Comparison of ENCODE assay signal across 8 cellular contexts in genomic region chr16:1708083-1708767, GRCh38. TPM values are rescaled to one million over a fixed set of nuclear protein-coding genes. Genes with fewer than 3 reads are reported as not detected.
DNase-seq lines count a peak whose midpoint lies in the region; ATAC-seq and TF ChIP-seq lines count a peak whose summit lies in the region.
"Had no signal": no experiment of that assay in that cellular context is flagged by ENCODE, and none has a peak within 500 bp of the region (broad histone marks: within the 10 kb centered on the region; RNA-seq: fewer than 3 reads in every experiment).

No MANE protein-coding gene starts in this region.

- intact Hi-C loops in Calu3 (cut with micrococcal nuclease; ENCODE audit: unreplicated experiment) = no loop called here
- intact Hi-C loops in Panc1 (cut with micrococcal nuclease; ENCODE audit: unreplicated experiment) = no loop called here

- no peaks in the 10 kb centered on the region for H3K9me3 Mint-ChIP-seq in Calu3 (ENCODE audit: low read depth, unreplicated experiment)
- H3K9me3 Mint-ChIP-seq in endothelial cell (ENCODE audit: unreplicated experiment) = no peaks in the 10 kb centered on the region

- no peak overlapping the region for H3K9ac ChIP-seq in parathyroid adenoma

- no peak for TF ChIP-seq CTCF in Calu3 (IDR thresholded peaks at IDR 0.05; ENCODE audit: unreplicated experiment)
- TF ChIP-seq CTCF in Panc1 (IDR thresholded peaks at IDR 0.05) = no peak
- no peak for TF ChIP-seq CTCF in endothelial cell (IDR thresholded peaks at IDR 0.05; ENCODE audit: unreplicated experiment)
- TF ChIP-seq CTCF in parathyroid adenoma (IDR thresholded peaks at IDR 0.05) = no peak

- CTCF ChIA-PET in Calu3 (lab: Charles Lee) (no interaction called here), Panc1 (lab: Charles Lee) (no interaction called here)

- no peak for ATAC-seq in Panc1
- no peak for ATAC-seq in GM18511 (IDR thresholded peaks at IDR 0.05; ENCODE audit: unreplicated experiment)
- ATAC-seq: activated CD4-positive, CD25-positive, alpha-beta regulatory T cell treated with anti-CD3 and anti-CD28 coated beads, Interleukin-2, amount 50 U/mL, for 24 hours had no signal

- H3K9me3 ChIP-seq in Panc1 (ENCODE audit: control insufficient read depth, insufficient read depth, low read depth, low read length) (no peaks in the 10 kb centered on the region), parathyroid adenoma (ENCODE audit: control insufficient read depth, low read length) (no peaks in the 10 kb centered on the region)

- POLR2A ChIA-PET in Panc1 (lab: Charles Lee) = no interaction called here

- H3K36me3 ChIP-seq in Panc1 (ENCODE audit: control insufficient read depth, insufficient read depth, low read length) (peaks cover 3% of the 10 kb centered on the region; the same call in 1 of the 2 replicates), parathyroid adenoma (ENCODE audit: control insufficient read depth, insufficient read depth, low read length) (no peaks in the 10 kb centered on the region)

- H3K27ac Mint-ChIP-seq in Calu3 (ENCODE audit: unreplicated experiment) (no peak overlapping the region), endothelial cell (ENCODE audit: unreplicated experiment) (peak overlapping the region; percentile 32)

- H3K27me3 Mint-ChIP-seq in Calu3 (ENCODE audit: unreplicated experiment) = no peaks in the 10 kb centered on the region
- H3K27me3 Mint-ChIP-seq in endothelial cell (ENCODE audit: unreplicated experiment) = peaks cover 20% of the 10 kb centered on the region

- H3K79me2 ChIP-seq in parathyroid adenoma = peaks cover 42% of the 10 kb centered on the region

- H3K4me1 Mint-ChIP-seq in Calu3 (ENCODE audit: low read depth, unreplicated experiment) (peaks cover 10% of the 10 kb centered on the region), endothelial cell (ENCODE audit: unreplicated experiment) (peaks cover 24% of the 10 kb centered on the region)

- H3K27me3 ChIP-seq in Panc1 (ENCODE audit: control insufficient read depth, insufficient read depth, low read length) = no peaks in the 10 kb centered on the region
- no peaks in the 10 kb centered on the region for H3K27me3 ChIP-seq in parathyroid adenoma (ENCODE audit: control insufficient read depth, insufficient read depth, low read length)

- H3K4me1 ChIP-seq in Panc1 (ENCODE audit: control insufficient read depth, insufficient read depth, low read length) (peaks cover 43% of the 10 kb centered on the region), parathyroid adenoma (peaks cover 22% of the 10 kb centered on the region)

- peak overlapping the region; percentile 48 for H3K4me2 ChIP-seq in parathyroid adenoma (ENCODE audit: low read length)

- DNase-seq in Calu3 (no peak), Panc1 (ENCODE audit: low read depth, low spot score) (no peak), endothelial cell (ENCODE audit: low spot score) (no peak), NCI-H128 (lab: John Stamatoyannopoulos, UW; ENCODE audit: unreplicated experiment) (no peak), SW480 (ENCODE audit: low spot score) (no peak)

- H3K27ac ChIP-seq in Panc1 (ENCODE audit: low read length) (peak overlapping the region; percentile 94), parathyroid adenoma (peak overlapping the region; percentile 73)

- H3K4me3 ChIP-seq in Panc1 (ENCODE audit: low read depth in 2 of 2, low read length in 2 of 2) (peak overlapping the region; percentile 75 to 90), parathyroid adenoma (ENCODE audit: low read depth, low read length) (peak overlapping the region; percentile 15)

- in situ Hi-C loops in Panc1 (cut with HindIII; ENCODE audit: low pct_unique_long_range_greater_than_20kb, low sequenced_read_pairs) = no loop called here

- H3K36me3 Mint-ChIP-seq in Calu3 (ENCODE audit: insufficient read depth, unreplicated experiment) (peaks cover 61% of the 10 kb centered on the region), endothelial cell (ENCODE audit: low read depth, unreplicated experiment) (peaks cover 8% of the 10 kb centered on the region)

- BruUV-seq in Calu3 (replicated peaks; lab: Mats Ljungman, UMichigan) (TSS peak; percentile 27), Panc1 (replicated peaks; lab: Mats Ljungman, UMichigan) (no TSS peak)

- H3K4me3 Mint-ChIP-seq in Calu3 (ENCODE audit: low read depth, unreplicated experiment) (no peak overlapping the region), endothelial cell (ENCODE audit: unreplicated experiment) (peak overlapping the region; percentile 94)

- peak overlapping the region; percentile 13 for H2AFZ ChIP-seq in parathyroid adenoma

RNA-seq across cellular contexts. Expression of gene MAPK8IP3, which starts 2.2 kb away (rescaled TPM):
- total RNA-seq in Calu3 (2022) (104 and 110 TPM in 2 replicates), Panc1 (2021; ENCODE audit: unreplicated experiment) (108 TPM), endothelial cell (ENCODE audit: unreplicated experiment) (147 TPM)
- 113 TPM for polyA plus RNA-seq in Panc1 (2012; ENCODE audit: insufficient read length)

RNA-seq across cellular contexts. Expression of gene JPT2, which starts 30.1 kb away (rescaled TPM):
- 167 and 185 TPM in 2 replicates for total RNA-seq in Calu3 (2022)
- total RNA-seq in Panc1 (2021; ENCODE audit: unreplicated experiment) = 200 TPM
- 144 TPM for polyA plus RNA-seq in Panc1 (2012; ENCODE audit: insufficient read length)
- total RNA-seq in endothelial cell (ENCODE audit: unreplicated experiment) = 180 TPM
